In genomic region chr5:71695561-71695960, GRCh38 we compare ENCODE assay signal across 23 cellular contexts. TPM values are rescaled to one million over a fixed set of nuclear protein-coding genes. Genes with fewer than 3 reads are reported as not detected.
"Had no signal": no experiment of that assay in that cellular context is flagged by ENCODE, and none has a peak within 500 bp of the region (broad histone marks: within the 10 kb centered on the region; RNA-seq: fewer than 3 reads in every experiment).

No MANE protein-coding gene starts in this region.

- H3K4me3 Mint-ChIP-seq: activated CD4-positive, alpha-beta memory T cell treated with anti-CD3 and anti-CD28 coated beads, Interleukin-2, amount 10 ng/mL, durations not matched to agents 7 days and 5 days; activated CD4-positive, alpha-beta T cell treated with anti-CD3 and anti-CD28 coated beads for 36 hours; activated naive CD8-positive, alpha-beta T cell treated with anti-CD3 and anti-CD28 coated beads, Interleukin-2, amount 10 ng/mL, durations not matched to agents 7 days and 5 days; immature natural killer cell; memory B cell; natural killer cell treated with Interleukin-12 subunit alpha and Interleukin-12 subunit beta and Interleukin-15 and Interleukin-18, amount 100 ng/mL, for 72 hours; stimulated activated naive CD8-positive, alpha-beta T cell treated with anti-CD3 and anti-CD28 coated beads, Interleukin-15, amount 100 ng/mL, for 72 hours; T-cell had no signal

- H3K36me3 ChIP-seq: ascending aorta, sigmoid colon, WERI-Rb-1 had no signal

- ATAC-seq: activated CD4-positive, alpha-beta T cell treated with anti-CD3 and anti-CD28 coated beads for 36 hours; psoas muscle; stimulated activated naive CD8-positive, alpha-beta T cell treated with anti-CD3 and anti-CD28 coated beads, Interleukin-15, amount 100 ng/mL, for 72 hours; T-cell had no signal

- H3K27me3 ChIP-seq: ascending aorta, testis had no signal

- H3K36me3 Mint-ChIP-seq: T-cell had no signal

- H3K9me3 Mint-ChIP-seq: T-cell had no signal

- H3K27ac ChIP-seq: ascending aorta, coronary artery, psoas muscle, sigmoid colon, testis, WERI-Rb-1 had no signal

- H3K9me3 ChIP-seq: ascending aorta, psoas muscle, sigmoid colon, testis had no signal

- H3K4me1 ChIP-seq: ascending aorta, psoas muscle, sigmoid colon had no signal

- H3K4me3 ChIP-seq: ascending aorta, coronary artery, psoas muscle, sigmoid colon, testis had no signal

- H3K27ac Mint-ChIP-seq: activated CD4-positive, alpha-beta memory T cell treated with anti-CD3 and anti-CD28 coated beads, Interleukin-2, amount 10 ng/mL, durations not matched to agents 7 days and 5 days; activated CD4-positive, alpha-beta T cell treated with anti-CD3 and anti-CD28 coated beads for 36 hours; activated naive CD8-positive, alpha-beta T cell treated with anti-CD3 and anti-CD28 coated beads, Interleukin-2, amount 10 ng/mL, durations not matched to agents 7 days and 5 days; immature natural killer cell; memory B cell; natural killer cell treated with Interleukin-12 subunit alpha and Interleukin-12 subunit beta and Interleukin-15 and Interleukin-18, amount 100 ng/mL, for 72 hours; stimulated activated naive CD8-positive, alpha-beta T cell treated with anti-CD3 and anti-CD28 coated beads, Interleukin-15, amount 100 ng/mL, for 72 hours; T-cell had no signal

- DNase-seq: activated CD4-positive, alpha-beta memory T cell treated with anti-CD3 and anti-CD28 coated beads, Interleukin-2, amount 10 ng/mL, durations not matched to agents 7 days and 5 days; activated CD4-positive, alpha-beta T cell treated with anti-CD3 and anti-CD28 coated beads for 36 hours; activated CD8-positive, alpha-beta memory T cell treated with anti-CD3 and anti-CD28 coated beads, Interleukin-2, amount 50 U/mL, for 4 hours; activated naive CD8-positive, alpha-beta T cell treated with anti-CD3 and anti-CD28 coated beads, Interleukin-2, amount 10 ng/mL, durations not matched to agents 7 days and 5 days; caudate nucleus; effector CD8-positive, alpha-beta T cell; immature natural killer cell; occipital lobe; psoas muscle; sigmoid colon; stimulated activated CD4-positive, alpha-beta T cell treated with anti-CD3 and anti-CD28 coated beads, Interleukin-4, amount 100 ng/mL, for 1 hour; stimulated activated naive CD8-positive, alpha-beta T cell treated with anti-CD3 and anti-CD28 coated beads, Interleukin-15, amount 100 ng/mL, for 72 hours; T-cell; T1000; testis; WERI-Rb-1 had no signal

RNA-seq across cellular contexts. Expression of gene CARTPT, which starts 23.5 kb away (rescaled TPM):
- total RNA-seq: activated CD4-positive, alpha-beta memory T cell treated with anti-CD3 and anti-CD28 coated beads, Interleukin-2, amount 10 ng/mL, durations not matched to agents 7 days and 5 days; activated CD4-positive, alpha-beta T cell treated with anti-CD3 and anti-CD28 coated beads for 36 hours; activated naive CD8-positive, alpha-beta T cell treated with anti-CD3 and anti-CD28 coated beads, Interleukin-2, amount 10 ng/mL, durations not matched to agents 7 days and 5 days; glomerular endothelial cell; left lobe of liver; natural killer cell treated with Interleukin-12 subunit alpha and Interleukin-12 subunit beta and Interleukin-15 and Interleukin-18, amount 100 ng/mL, for 72 hours; occipital lobe; psoas muscle; T-cell; ureter had no signal
- polyA plus RNA-seq: immature natural killer cell, psoas muscle had no signal
